In the genomic region with DNA sequence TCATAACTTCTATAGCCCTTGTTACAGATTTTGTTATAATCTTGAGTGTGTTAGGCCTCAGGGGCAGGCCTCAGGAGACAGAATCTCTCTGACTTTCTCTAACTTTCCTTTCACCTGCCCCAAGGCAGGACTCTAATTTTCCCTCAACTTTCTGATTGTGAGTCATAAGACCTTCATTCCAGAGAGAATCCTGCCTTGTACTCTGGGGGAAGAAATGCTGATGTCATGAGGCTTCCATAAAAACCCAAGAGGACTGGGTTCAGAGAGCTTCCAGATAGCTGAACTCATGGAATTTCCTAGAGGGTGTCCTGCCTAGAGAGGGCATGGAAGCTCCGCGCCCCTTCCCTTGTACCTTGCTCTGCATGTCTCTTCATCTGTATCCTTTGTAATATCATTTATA, we compare ENCODE assay signal across 20 cellular contexts. TPM values are rescaled to one million over a fixed set of nuclear protein-coding genes. Genes with fewer than 3 reads are reported as not detected.
DNase-seq lines count a peak whose midpoint lies in the region; FAIRE-seq and TF ChIP-seq lines count a peak whose summit lies in the region.
"Had no signal": no experiment of that assay in that cellular context is flagged by ENCODE, and none has a peak within 500 bp of the region (broad histone marks: within the 10 kb centered on the region; RNA-seq: fewer than 3 reads in every experiment).

No MANE protein-coding gene starts in this region.

- TF ChIP-seq POLR2A in GM12892 (IDR thresholded peaks at IDR 0.05; ENCODE audit: low read depth, low read length) = no peak

- H3K27ac ChIP-seq in mesenchymal stem cell (ENCODE audit: low read length, poor library complexity, severe bottlenecking) = peak overlapping the region; percentile 65
- no peak overlapping the region for H3K27ac ChIP-seq in hepatocyte
- H3K27ac ChIP-seq: body of pancreas, PC-9 had no signal

- H2BK120ac ChIP-seq in mesenchymal stem cell (ENCODE audit: low read depth, low read length) = no peak overlapping the region

- H2BK15ac ChIP-seq in mesenchymal stem cell (ENCODE audit: low read depth, poor library complexity, severe bottlenecking) = no peak overlapping the region

- H3K36me3 ChIP-seq in mesenchymal stem cell (ENCODE audit: control insufficient read depth in 1 of 2, insufficient read depth in 2 of 2, low read depth in 1 of 2, low read length in 2 of 2) (no peaks in the 10 kb centered on the region), hepatocyte (replicated peaks; ENCODE audit: insufficient read depth, low read depth) (no peaks in the 10 kb centered on the region)

- no peak overlapping the region for H4K8ac ChIP-seq in mesenchymal stem cell (ENCODE audit: low read length)

- H3K9me3 ChIP-seq in mesenchymal stem cell (ENCODE audit: control insufficient read depth, low read length) (no peaks in the 10 kb centered on the region), hepatocyte (ENCODE audit: low read depth) (no peaks in the 10 kb centered on the region)
- H3K9me3 ChIP-seq: body of pancreas had no signal

- H4K91ac ChIP-seq in mesenchymal stem cell (ENCODE audit: low read length) = no peak overlapping the region

- POLR2A ChIA-PET in activated CD4-positive, alpha-beta memory T cell treated with anti-CD3 and anti-CD28 coated beads for 36 hours (lab: Charles Lee) = no interaction called here

- no peak overlapping the region for H3K4me2 ChIP-seq in mesenchymal stem cell (ENCODE audit: low read length, poor library complexity, severe bottlenecking)
- no peak overlapping the region for H3K4me2 ChIP-seq in hepatocyte
- H3K4me2 ChIP-seq: PC-9 had no signal

- no peaks in the 10 kb centered on the region for H3K9me3 Mint-ChIP-seq in activated CD4-positive, alpha-beta memory T cell treated with anti-CD3 and anti-CD28 coated beads for 36 hours

- H3K36me3 Mint-ChIP-seq in activated CD4-positive, alpha-beta memory T cell treated with anti-CD3 and anti-CD28 coated beads for 36 hours = no peaks in the 10 kb centered on the region

- no peak overlapping the region for H2BK12ac ChIP-seq in mesenchymal stem cell (ENCODE audit: low read length in 2 of 2)

- H2AFZ ChIP-seq in mesenchymal stem cell (ENCODE audit: low read depth, low read length) (no peak overlapping the region), hepatocyte (no peak overlapping the region)
- H2AFZ ChIP-seq: PC-9 had no signal

- intact Hi-C loops in activated CD4-positive, alpha-beta memory T cell treated with anti-CD3 and anti-CD28 coated beads for 36 hours (cut with micrococcal nuclease) = no loop called here

- H3K4me1 ChIP-seq in mesenchymal stem cell (ENCODE audit: control insufficient read depth, insufficient read depth, low read depth, low read length) = peaks cover 8% of the 10 kb centered on the region
- no peaks in the 10 kb centered on the region for H3K4me1 ChIP-seq in hepatocyte (ENCODE audit: insufficient read depth)

- H3K4me3 ChIP-seq in epithelial cell of esophagus (ENCODE audit: low read length) = no peak overlapping the region
- H3K4me3 ChIP-seq in mesenchymal stem cell (ENCODE audit: insufficient read depth in 1 of 2, low read depth in 1 of 2, low read length in 2 of 2) = no peak overlapping the region
- H3K4me3 ChIP-seq in hepatocyte = no peak overlapping the region
- H3K4me3 ChIP-seq: body of pancreas, lung, PC-9 had no signal

- TF ChIP-seq CTCF in epithelial cell of esophagus (IDR thresholded peaks at IDR 0.05; ENCODE audit: insufficient read depth, low read depth, low read length, missing control alignments) (no peak), hepatocyte (IDR thresholded peaks at IDR 0.05; ENCODE audit: poor library complexity) (no peak)

- H3K4me1 Mint-ChIP-seq in activated CD4-positive, alpha-beta memory T cell treated with anti-CD3 and anti-CD28 coated beads for 36 hours (ENCODE audit: low read depth) = peaks cover 16% of the 10 kb centered on the region

- H3K4ac ChIP-seq in mesenchymal stem cell (ENCODE audit: low read depth in 1 of 2, low read length in 2 of 2) = no peak overlapping the region

- no peaks in the 10 kb centered on the region for H4K20me1 ChIP-seq in hepatocyte (ENCODE audit: insufficient read depth, poor library complexity, severe bottlenecking)

- H3K4me3 Mint-ChIP-seq in activated CD4-positive, alpha-beta memory T cell treated with anti-CD3 and anti-CD28 coated beads for 36 hours = no peak overlapping the region
- H3K4me3 Mint-ChIP-seq: activated CD8-positive, alpha-beta memory T cell treated with anti-CD3 and anti-CD28 coated beads, Interleukin-2, amount 10 ng/mL, durations not matched to agents 7 days and 5 days; B cell had no signal

- H3K79me1 ChIP-seq in mesenchymal stem cell (replicated peaks; ENCODE audit: low read length, poor library complexity, severe bottlenecking) = peaks cover 3% of the 10 kb centered on the region

- no peak overlapping the region for H3K27ac Mint-ChIP-seq in activated CD4-positive, alpha-beta memory T cell treated with anti-CD3 and anti-CD28 coated beads for 36 hours
- H3K27ac Mint-ChIP-seq: activated CD8-positive, alpha-beta memory T cell treated with anti-CD3 and anti-CD28 coated beads, Interleukin-2, amount 10 ng/mL, durations not matched to agents 7 days and 5 days; B cell had no signal

- H2BK5ac ChIP-seq in mesenchymal stem cell (ENCODE audit: low read depth, low read length, poor library complexity, severe bottlenecking) = no peak overlapping the region

- H2AK5ac ChIP-seq in mesenchymal stem cell (ENCODE audit: low read length, severe bottlenecking) = no peak overlapping the region

- no peak overlapping the region for H3K9ac ChIP-seq in mesenchymal stem cell (ENCODE audit: low read length)

- H3K23ac ChIP-seq in mesenchymal stem cell (ENCODE audit: low read length in 2 of 2) = no peak overlapping the region

- DNase-seq in EL (peak; percentile 90), RCC 7860 (ENCODE audit: low spot score) (peak; percentile 41), epithelial cell of esophagus (ENCODE audit: low read depth) (peak; percentile 91), mesenchymal stem cell (peak; percentile 52), hepatocyte (ENCODE audit: low spot score) (no peak), GM12892 (ENCODE audit: insufficient read length) (no peak), midbrain (lab: John Stamatoyannopoulos, UW) (no peak)
- no peak for DNase-seq in activated CD4-positive, alpha-beta memory T cell treated with anti-CD3 and anti-CD28 coated beads for 36 hours
- DNase-seq: activated CD8-positive, alpha-beta memory T cell treated with anti-CD3 and anti-CD28 coated beads, Interleukin-2, amount 10 ng/mL, durations not matched to agents 7 days and 5 days; activated gamma-delta T cell treated with Interleukin-2 at 50 U/mL for 16 hours; body of pancreas; foreskin melanocyte; Kasumi-1; NCI-H1694 treated with DMSO at 0.1 percent for 48 hours; NCI-H524 treated with DMSO at 0.1 percent for 48 hours; PC-9; retina had no signal

- H3K27me3 ChIP-seq in mesenchymal stem cell (ENCODE audit: control insufficient read depth in 1 of 2, insufficient read depth in 1 of 2, low read length in 2 of 2) = no peaks in the 10 kb centered on the region
- H3K27me3 ChIP-seq in hepatocyte = no peaks in the 10 kb centered on the region
- H3K27me3 ChIP-seq: body of pancreas had no signal

- WGBS in mesenchymal stem cell = no CpG with 5 or more reads among the region's 2 CpGs
- WGBS in hepatocyte (ENCODE audit: low lambda C conversion rate, missing lambda C conversion rate) = 94% methylated on average over 2 of the region's 2 CpGs

- no peaks in the 10 kb centered on the region for H3K79me2 ChIP-seq in hepatocyte

- H3K9me2 ChIP-seq in hepatocyte (replicated peaks; ENCODE audit: insufficient read depth) = no peaks in the 10 kb centered on the region

- FAIRE-seq in RCC 7860 (lab: Jason Lieb, UNC) (no peak), GM12892 (lab: Jason Lieb, UNC) (no peak)
- FAIRE-seq: GM18507 had no signal

- CTCF ChIA-PET in activated CD4-positive, alpha-beta memory T cell treated with anti-CD3 and anti-CD28 coated beads for 36 hours (lab: Charles Lee) = no interaction called here

- no peaks in the 10 kb centered on the region for H3K27me3 Mint-ChIP-seq in activated CD4-positive, alpha-beta memory T cell treated with anti-CD3 and anti-CD28 coated beads for 36 hours
- H3K27me3 Mint-ChIP-seq: activated CD8-positive, alpha-beta memory T cell treated with anti-CD3 and anti-CD28 coated beads, Interleukin-2, amount 10 ng/mL, durations not matched to agents 7 days and 5 days; B cell had no signal

- H3K14ac ChIP-seq in mesenchymal stem cell (ENCODE audit: low read length in 2 of 2) = no peak overlapping the region

- no peak overlapping the region for H3K18ac ChIP-seq in mesenchymal stem cell (ENCODE audit: low read depth in 1 of 2, low read length in 2 of 2)

RNA-seq across cellular contexts. Expression of gene KBTBD6, which starts 5.3 kb away (rescaled TPM):
- 3.5 TPM for polyA plus RNA-seq in mesenchymal stem cell (2013, experiment 1 of 2)
- 3.6 TPM for polyA plus RNA-seq in mesenchymal stem cell (2013, experiment 2 of 2)
- 6.9 and 8.7 TPM in 2 replicates for total RNA-seq in hepatocyte
- polyA plus RNA-seq in hepatocyte = 3.5 TPM in 2 replicates
- polyA plus RNA-seq in GM12892 (2012; ENCODE audit: missing spikeins) = 1.9 TPM
- 1 to 10 TPM; 3.6 to 4.2 TPM for total RNA-seq in activated CD4-positive, alpha-beta memory T cell treated with anti-CD3 and anti-CD28 coated beads for 36 hours

RNA-seq across cellular contexts. Expression of gene KBTBD7, which starts 56.4 kb away (rescaled TPM):
- 2.9 TPM for polyA plus RNA-seq in mesenchymal stem cell (2013, experiment 1 of 2)
- polyA plus RNA-seq in mesenchymal stem cell (2013, experiment 2 of 2) = 2.9 TPM
- total RNA-seq in hepatocyte = 11.0 and 12.9 TPM in 2 replicates
- 2.9 and 5.7 TPM in 2 replicates for polyA plus RNA-seq in hepatocyte
- polyA plus RNA-seq in GM12892 (2012; ENCODE audit: missing spikeins) = 3.1 TPM
- 1 to 10 TPM; 3.6 to 4.1 TPM for total RNA-seq in activated CD4-positive, alpha-beta memory T cell treated with anti-CD3 and anti-CD28 coated beads for 36 hours

Comparison
In these comparisons a context has a peak if more than half of its experiments do, and no peak if none do; other contexts are left out.
1. DNase-seq: peak in EL (single experiment), RCC 7860 (single experiment), epithelial cell of esophagus (single experiment) and mesenchymal stem cell (single experiment); none in hepatocyte (single experiment), GM12892 (single experiment), activated CD4-positive, alpha-beta memory T cell treated with anti-CD3 and anti-CD28 coated beads for 36 hours (single experiment) and midbrain (single experiment).